8 cellular contexts compared by ENCODE assay signal in genomic region chr9:113737414-113738271, GRCh38.
DNase-seq lines count a peak whose midpoint lies in the region; ATAC-seq and TF ChIP-seq lines count a peak whose summit lies in the region.

No MANE protein-coding gene starts in this region.

- H3K9me3 Mint-ChIP-seq in activated T-cell treated with anti-CD3 and anti-CD28 coated beads, Interleukin-2, amount 50 U/mL, for 72 hours = peaks cover 4 to 5% of the 10 kb centered on the region in 2 donors

- ATAC-seq in activated T-cell treated with anti-CD3 and anti-CD28 coated beads, Interleukin-2, amount 50 U/mL, for 72 hours (replicated peaks in 1 of 2) = peak in 1 of 2 donors; percentile 45
- no peak for ATAC-seq in HG02970 (IDR thresholded peaks at IDR 0.05; ENCODE audit: low FRiP score, unreplicated experiment)

- peaks cover 0 to 4% of the 10 kb centered on the region in 2 donors for H3K36me3 Mint-ChIP-seq in activated T-cell treated with anti-CD3 and anti-CD28 coated beads, Interleukin-2, amount 50 U/mL, for 72 hours (ENCODE audit: insufficient read depth in 2 of 2)

- H3K27ac ChIP-seq in KMS-11 = no peak overlapping the region

- no peaks in the 10 kb centered on the region for H3K4me1 Mint-ChIP-seq in activated T-cell treated with anti-CD3 and anti-CD28 coated beads, Interleukin-2, amount 50 U/mL, for 72 hours (ENCODE audit: low read depth)

- H3K27me3 ChIP-seq in KMS-11 (ENCODE audit: insufficient read depth, low read depth) = no peaks in the 10 kb centered on the region

- H3K27ac Mint-ChIP-seq in activated T-cell treated with anti-CD3 and anti-CD28 coated beads, Interleukin-2, amount 50 U/mL, for 72 hours = no peak overlapping the region

- H3K36me3 ChIP-seq in KMS-11 (ENCODE audit: insufficient read depth) = no peaks in the 10 kb centered on the region

- H3K4me2 ChIP-seq in KMS-11 = no peak overlapping the region

- no peak overlapping the region for H3K9ac ChIP-seq in KMS-11

- no peak overlapping the region for H3K4me3 Mint-ChIP-seq in activated T-cell treated with anti-CD3 and anti-CD28 coated beads, Interleukin-2, amount 50 U/mL, for 72 hours

- no peaks in the 10 kb centered on the region for H3K79me2 ChIP-seq in KMS-11 (ENCODE audit: insufficient read depth, low read depth)

- H2AFZ ChIP-seq in KMS-11 (ENCODE audit: low read depth) = no peak overlapping the region

- peaks cover 16% of the 10 kb centered on the region for H3K27me3 Mint-ChIP-seq in activated T-cell treated with anti-CD3 and anti-CD28 coated beads, Interleukin-2, amount 50 U/mL, for 72 hours (ENCODE audit: low read depth)

- peak; percentile 31 to 52 for DNase-seq in activated T-cell treated with anti-CD3 and anti-CD28 coated beads, Interleukin-2, amount 50 U/mL, for 72 hours
- no peak for DNase-seq in activated T-cell treated with anti-CD3 and anti-CD28 coated beads for 4 hours
- peak; percentile 77 for DNase-seq in RKO (ENCODE audit: low spot score)
- peak; percentile 68 for DNase-seq in ecto neural progenitor cell (ENCODE audit: low spot score)
- DNase-seq in mucosa of gallbladder (ENCODE audit: low spot score) = peak; percentile 69
- DNase-seq in activated T-cell treated with anti-CD3 and anti-CD28 coated beads, Interleukin-2, amount 50 U/mL, for 1 hour = no peak

- no peaks in the 10 kb centered on the region for H3K4me1 ChIP-seq in KMS-11 (ENCODE audit: low read depth, poor library complexity, severe bottlenecking)

- no peaks in the 10 kb centered on the region for H4K20me1 ChIP-seq in KMS-11 (ENCODE audit: insufficient read depth)

- no peak overlapping the region for H3K4me3 ChIP-seq in KMS-11 (IDR thresholded peaks at IDR 0.05; ENCODE audit: insufficient read depth, low read depth, low read length)

- peak; percentile 84 for TF ChIP-seq CTCF in KMS-11 (conservative IDR thresholded peaks at IDR 0.05; ENCODE audit: low read depth, low read length)

Comparison
In these comparisons a context has a peak if more than half of its experiments do, and no peak if none do; other contexts are left out.
1. DNase-seq: peak in activated T-cell treated with anti-CD3 and anti-CD28 coated beads, Interleukin-2, amount 50 U/mL, for 72 hours (2 of 2), RKO (single experiment), ecto neural progenitor cell (single experiment) and mucosa of gallbladder (single experiment); none in activated T-cell treated with anti-CD3 and anti-CD28 coated beads for 4 hours (single experiment) and activated T-cell treated with anti-CD3 and anti-CD28 coated beads, Interleukin-2, amount 50 U/mL, for 1 hour (single experiment).